In the genomic region with DNA sequence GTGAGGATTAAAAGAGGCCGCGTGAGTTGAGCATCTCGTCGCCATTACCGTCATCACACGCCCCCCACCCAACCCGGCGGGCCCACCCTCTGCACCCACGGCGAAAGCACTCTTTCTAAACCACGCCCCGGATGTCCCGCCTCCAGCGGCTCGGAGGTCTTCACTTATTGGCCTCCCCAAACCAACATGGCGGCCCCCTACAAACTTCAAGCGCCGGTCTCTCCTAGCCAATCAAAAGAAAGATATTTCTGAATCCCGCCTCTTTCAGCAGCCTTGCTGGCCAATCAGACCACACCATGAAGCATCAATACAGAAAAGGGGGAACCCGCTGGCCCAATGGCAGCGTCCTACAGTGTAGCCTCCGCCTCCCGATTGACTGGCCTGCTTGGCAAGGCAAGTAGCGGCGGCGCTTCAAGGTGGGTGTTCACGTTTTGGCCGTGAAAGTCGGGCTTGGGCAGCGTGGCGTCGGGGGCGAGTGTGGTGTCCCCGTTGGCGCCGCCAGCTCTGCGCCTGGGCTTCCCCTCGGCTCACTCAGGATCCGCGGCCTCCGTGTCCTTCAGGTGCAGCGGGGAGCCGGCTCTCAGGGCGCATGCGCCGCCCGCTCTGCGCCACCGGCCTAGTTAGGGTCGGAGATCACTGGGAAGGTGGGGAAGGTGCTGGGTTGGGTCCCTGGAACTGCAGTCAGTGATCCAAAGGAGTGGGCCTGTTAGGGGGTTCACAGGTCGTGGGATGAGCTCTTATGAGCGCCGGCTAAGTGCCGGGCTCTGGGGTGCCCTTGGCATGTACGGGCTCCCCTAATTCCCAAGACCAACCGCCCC, we compare ENCODE assay signal across 8 cellular contexts. TPM values are rescaled to one million over a fixed set of nuclear protein-coding genes. Genes with fewer than 3 reads are reported as not detected.
A peak's percentile ranks its signal among the peaks of the same experiment; 100 is the strongest.
DNase-seq lines count a peak whose midpoint lies in the region; ATAC-seq and TF ChIP-seq lines count a peak whose summit lies in the region.

A gene (plus strand): TSS at position 364 of the 818 bp plus-strand sequence. CDS start 1,471 bp downstream, outside the sequence.

- H3K36me3 ChIP-seq in CD8-positive, alpha-beta memory T cell (ENCODE audit: insufficient read depth, low read length) = peaks cover 12% of the 10 kb centered on the region
- H3K36me3 ChIP-seq in lung (ENCODE audit: control insufficient read depth in 2 of 2, insufficient read depth in 2 of 2, low read length in 2 of 2) = peaks cover 0 to 24% of the 10 kb centered on the region in 2 donors

- no peaks in the 10 kb centered on the region for H3K27me3 ChIP-seq in CD8-positive, alpha-beta memory T cell (ENCODE audit: insufficient read depth, low read length, poor library complexity, severe bottlenecking)
- H3K27me3 ChIP-seq in lung (ENCODE audit: control insufficient read depth, insufficient read depth) = no peaks in the 10 kb centered on the region

- H3K4me3 Mint-ChIP-seq in CD8-positive, alpha-beta memory T cell = peak within 1 kb of the TSS; percentile 89 to 99 (median 96)

- H3K4me1 Mint-ChIP-seq in CD8-positive, alpha-beta memory T cell = peaks cover 12 to 24% (median 20%) of the 10 kb centered on the region in 3 donors

- DNase-seq in CD8-positive, alpha-beta memory T cell = peak; percentile 90 to 98 (median 97)
- peak; percentile 96 for DNase-seq in HS-5 (ENCODE audit: low read depth)
- peak; percentile 95 for DNase-seq in NK-92 treated with Interleukin-12 subunit alpha and Interleukin-12 subunit beta, amount 100 ng/mL, for 24 hours (lab: John Stamatoyannopoulos, UW)
- peak; percentile 97 for DNase-seq in activated CD8-positive, alpha-beta memory T cell treated with anti-CD3 and anti-CD28 coated beads for 24 hours
- DNase-seq in effector CD8-positive, alpha-beta T cell (lab: John Stamatoyannopoulos, UW) = peak; percentile 94
- peak; percentile 97 for DNase-seq in lung (ENCODE audit: low spot score)
- peak; percentile 93 to 95 (median 95) for DNase-seq in stimulated activated CD4-positive, alpha-beta T cell treated with anti-CD3 and anti-CD28 coated beads, TNF-alpha, amount 100 ng/mL, for 4 hours (ENCODE audit: low read depth in 3 of 3)

- ATAC-seq in GM19468 (IDR thresholded peaks at IDR 0.05; ENCODE audit: extremely low read depth, unreplicated experiment) (peak; percentile 89), lung (ENCODE audit: insufficient read depth, low FRiP score) (peak; percentile 97)

- H3K9me3 ChIP-seq in CD8-positive, alpha-beta memory T cell (ENCODE audit: low read length) = no peaks in the 10 kb centered on the region
- H3K9me3 ChIP-seq in lung (ENCODE audit: control insufficient read depth in 2 of 2, insufficient read depth in 1 of 2, low read length in 1 of 2) = no peaks in the 10 kb centered on the region

- H3K9me3 Mint-ChIP-seq in CD8-positive, alpha-beta memory T cell = peaks cover 0 to 1% (median 0%) of the 10 kb centered on the region in 5 donors

- CTCF ChIA-PET in CD8-positive, alpha-beta memory T cell (lab: Charles Lee) = interaction anchor here (1.2 kb wide), 1 partner anchor 75 kb away, joined by 3 read pairs; no protein-coding TSS in a partner anchor

- peaks cover 0 to 26% (median 0%) of the 10 kb centered on the region in 3 donors for H3K36me3 Mint-ChIP-seq in CD8-positive, alpha-beta memory T cell

- peak within 1 kb of the TSS; percentile 74 for H3K27ac ChIP-seq in CD8-positive, alpha-beta memory T cell (ENCODE audit: low read depth, low read length)
- H3K27ac ChIP-seq in lung (ENCODE audit: low read depth in 1 of 2, low read length in 1 of 2) = peak within 1 kb of the TSS; percentile 92 to 93

- peak within 1 kb of the TSS; percentile 57 to 96 (median 93) for H3K27ac Mint-ChIP-seq in CD8-positive, alpha-beta memory T cell

- peaks cover 0 to 3% of the 10 kb centered on the region in 2 donors for H3K27me3 Mint-ChIP-seq in CD8-positive, alpha-beta memory T cell

- H3K4me3 ChIP-seq in CD8-positive, alpha-beta memory T cell (ENCODE audit: low read length) = peak within 1 kb of the TSS; percentile 72
- peak within 1 kb of the TSS; percentile 89 for H3K4me3 ChIP-seq in lung

- 0 to 1% methylated on average over 56 of the region's 56 CpGs for WGBS in lung, 2 donors

- H3K4me1 ChIP-seq in CD8-positive, alpha-beta memory T cell (ENCODE audit: insufficient read depth, low read length) = peaks cover 15% of the 10 kb centered on the region
- H3K4me1 ChIP-seq in lung (ENCODE audit: control insufficient read depth in 2 of 2, insufficient read depth in 2 of 2, low read length in 2 of 2) = peaks cover 12 to 14% of the 10 kb centered on the region in 2 donors

- no peak for TF ChIP-seq CTCF in lung (IDR thresholded peaks at IDR 0.05; ENCODE audit: control extremely low read depth, extremely low read depth)

- POLR2A ChIA-PET in CD8-positive, alpha-beta memory T cell (lab: Charles Lee) = interaction anchor here (2.6 kb wide), 1 partner anchor 11 kb away, joined by 7 read pairs; no protein-coding TSS in a partner anchor

RNA-seq across cellular contexts. Expression of the gene that starts here (rescaled TPM):
- 100 to 1,000 TPM; 132 to 140 TPM for total RNA-seq in CD8-positive, alpha-beta memory T cell
- 170 TPM for polyA plus RNA-seq in CD8-positive, alpha-beta memory T cell
- total RNA-seq in lung = 100 to 1,000 TPM in 1 of 2 donors, 10 to 100 TPM in 1; 57.8 to 151 TPM
- 100 to 1,000 TPM; 139 to 180 TPM for polyA plus RNA-seq in lung

Comparison
In these comparisons a context has a peak if more than half of its experiments do, and no peak if none do; other contexts are left out.
1. Peak in every context shown above with its lines: DNase-seq, ATAC-seq, H3K4me3 ChIP-seq and H3K27ac ChIP-seq.